ENCODE assay signal across 16 cellular contexts in the genomic region with DNA sequence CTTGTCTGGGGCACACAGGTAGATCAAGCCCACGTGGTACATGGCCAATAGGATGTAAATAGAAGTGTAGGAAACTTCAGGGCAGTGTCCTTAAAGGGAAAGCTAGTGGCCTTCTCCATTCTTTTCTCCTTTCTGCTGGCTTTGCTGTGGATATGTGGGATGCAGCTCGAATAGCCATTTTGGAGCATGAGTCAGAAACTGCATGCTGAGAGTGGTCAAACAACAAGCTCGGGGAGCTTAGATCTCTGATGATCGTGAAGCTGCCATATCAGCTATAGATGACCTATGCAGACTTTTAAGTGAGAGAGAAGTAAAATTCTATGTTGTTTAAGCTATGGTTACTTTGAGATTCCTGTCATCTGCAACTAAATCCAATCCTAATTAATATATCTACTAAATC.
"Had no signal": no experiment of that assay in that cellular context is flagged by ENCODE, and none has a peak within 500 bp of the region (broad histone marks: within the 10 kb centered on the region; RNA-seq: fewer than 3 reads in every experiment).

No MANE protein-coding gene starts in this region.

- H3K4me3 ChIP-seq: coronary artery, hepatocyte, right atrium auricular region, suprapubic skin, thyroid gland had no signal

- ATAC-seq: left colon; naive thymus-derived CD4-positive, alpha-beta T cell; stimulated activated effector memory CD8-positive, alpha-beta T cell treated with anti-CD3 and anti-CD28 coated beads, Interleukin-12 subunit alpha, Interleukin-12 subunit beta, amount 100 ng/mL, for 72 hours; stimulated activated naive CD8-positive, alpha-beta T cell treated with anti-CD3 and anti-CD28 coated beads, Interleukin-15, Interleukin-2, amounts not matched to agents 100 U/mL and 50 U/mL, for 24 hours had no signal

- DNase-seq: effector CD4-positive, alpha-beta T cell; erythroblast; foreskin melanocyte; naive thymus-derived CD4-positive, alpha-beta T cell; nephron progenitor cell; posterior cingulate gyrus; stimulated activated CD4-positive, alpha-beta T cell treated with anti-CD3 and anti-CD28 coated beads, Interleukin-4, amount 100 ng/mL, for 1 hour; stimulated activated CD8-positive, alpha-beta memory T cell treated with anti-CD3 and anti-CD28 coated beads, Interleukin-4, amount 100 ng/mL, for 48 hours; stimulated activated naive CD8-positive, alpha-beta T cell treated with anti-CD3 and anti-CD28 coated beads, Interleukin-15, Interleukin-2, amounts not matched to agents 100 U/mL and 50 U/mL, for 24 hours; thyroid gland had no signal
